1 cellular context compared by ENCODE assay signal in the genomic region with DNA sequence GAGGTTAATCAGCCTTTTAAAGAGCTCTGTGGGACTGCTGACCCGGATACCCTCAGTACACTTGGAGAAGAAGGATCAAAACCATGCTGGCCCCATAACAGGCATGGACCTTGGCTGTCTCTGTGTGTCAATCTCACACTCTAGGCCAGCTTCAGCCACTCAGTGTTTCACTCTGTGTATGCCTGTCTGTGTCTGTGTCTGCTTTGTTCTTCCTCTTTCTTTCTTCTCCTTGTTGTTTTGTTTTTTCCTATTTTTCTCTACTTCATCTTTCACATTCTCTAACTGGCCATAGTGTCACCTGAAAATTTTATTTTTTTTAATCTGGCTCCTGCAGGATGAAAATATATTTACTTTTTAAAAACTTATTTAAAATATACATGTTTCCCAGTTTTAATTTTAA.
TF ChIP-seq lines count a peak whose summit lies in the region.

No MANE protein-coding gene starts in this region.

TF ChIP-seq in GM12878, 131 proteins besides CTCF, POLR2A, EP300 and RAD21 (continued from another document):
- TF ChIP-seq, protein P1, sequence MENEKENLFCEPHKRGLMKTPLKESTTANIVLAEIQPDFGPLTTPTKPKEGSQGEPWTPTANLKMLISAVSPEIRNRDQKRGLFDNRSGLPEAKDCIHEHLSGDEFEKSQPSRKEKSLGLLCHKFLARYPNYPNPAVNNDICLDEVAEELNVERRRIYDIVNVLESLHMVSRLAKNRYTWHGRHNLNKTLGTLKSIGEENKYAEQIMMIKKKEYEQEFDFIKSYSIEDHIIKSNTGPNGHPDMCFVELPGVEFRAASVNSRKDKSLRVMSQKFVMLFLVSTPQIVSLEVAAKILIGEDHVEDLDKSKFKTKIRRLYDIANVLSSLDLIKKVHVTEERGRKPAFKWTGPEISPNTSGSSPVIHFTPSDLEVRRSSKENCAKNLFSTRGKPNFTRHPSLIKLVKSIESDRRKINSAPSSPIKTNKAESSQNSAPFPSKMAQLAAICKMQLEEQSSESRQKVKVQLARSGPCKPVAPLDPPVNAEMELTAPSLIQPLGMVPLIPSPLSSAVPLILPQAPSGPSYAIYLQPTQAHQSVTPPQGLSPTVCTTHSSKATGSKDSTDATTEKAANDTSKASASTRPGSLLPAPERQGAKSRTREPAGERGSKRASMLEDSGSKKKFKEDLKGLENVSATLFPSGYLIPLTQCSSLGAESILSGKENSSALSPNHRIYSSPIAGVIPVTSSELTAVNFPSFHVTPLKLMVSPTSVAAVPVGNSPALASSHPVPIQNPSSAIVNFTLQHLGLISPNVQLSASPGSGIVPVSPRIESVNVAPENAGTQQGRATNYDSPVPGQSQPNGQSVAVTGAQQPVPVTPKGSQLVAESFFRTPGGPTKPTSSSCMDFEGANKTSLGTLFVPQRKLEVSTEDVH (IDR thresholded peaks at IDR 0.05; ENCODE audit: low read depth, partially characterized antibody): no peak
- TF ChIP-seq, protein P2, sequence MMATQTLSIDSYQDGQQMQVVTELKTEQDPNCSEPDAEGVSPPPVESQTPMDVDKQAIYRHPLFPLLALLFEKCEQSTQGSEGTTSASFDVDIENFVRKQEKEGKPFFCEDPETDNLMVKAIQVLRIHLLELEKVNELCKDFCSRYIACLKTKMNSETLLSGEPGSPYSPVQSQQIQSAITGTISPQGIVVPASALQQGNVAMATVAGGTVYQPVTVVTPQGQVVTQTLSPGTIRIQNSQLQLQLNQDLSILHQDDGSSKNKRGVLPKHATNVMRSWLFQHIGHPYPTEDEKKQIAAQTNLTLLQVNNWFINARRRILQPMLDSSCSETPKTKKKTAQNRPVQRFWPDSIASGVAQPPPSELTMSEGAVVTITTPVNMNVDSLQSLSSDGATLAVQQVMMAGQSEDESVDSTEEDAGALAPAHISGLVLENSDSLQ (IDR thresholded peaks at IDR 0.05): 0 out of 2 replicates have a peak, but pooled peaks have one; percentile 37
- TF ChIP-seq BCL11A (IDR thresholded peaks at IDR 0.05; ENCODE audit: low read depth, low read length): no peak
- TF ChIP-seq ESRRA (IDR thresholded peaks at IDR 0.05; ENCODE audit: low read length): no peak
